ENCODE assay signal across 12 cellular contexts in the genomic region with DNA sequence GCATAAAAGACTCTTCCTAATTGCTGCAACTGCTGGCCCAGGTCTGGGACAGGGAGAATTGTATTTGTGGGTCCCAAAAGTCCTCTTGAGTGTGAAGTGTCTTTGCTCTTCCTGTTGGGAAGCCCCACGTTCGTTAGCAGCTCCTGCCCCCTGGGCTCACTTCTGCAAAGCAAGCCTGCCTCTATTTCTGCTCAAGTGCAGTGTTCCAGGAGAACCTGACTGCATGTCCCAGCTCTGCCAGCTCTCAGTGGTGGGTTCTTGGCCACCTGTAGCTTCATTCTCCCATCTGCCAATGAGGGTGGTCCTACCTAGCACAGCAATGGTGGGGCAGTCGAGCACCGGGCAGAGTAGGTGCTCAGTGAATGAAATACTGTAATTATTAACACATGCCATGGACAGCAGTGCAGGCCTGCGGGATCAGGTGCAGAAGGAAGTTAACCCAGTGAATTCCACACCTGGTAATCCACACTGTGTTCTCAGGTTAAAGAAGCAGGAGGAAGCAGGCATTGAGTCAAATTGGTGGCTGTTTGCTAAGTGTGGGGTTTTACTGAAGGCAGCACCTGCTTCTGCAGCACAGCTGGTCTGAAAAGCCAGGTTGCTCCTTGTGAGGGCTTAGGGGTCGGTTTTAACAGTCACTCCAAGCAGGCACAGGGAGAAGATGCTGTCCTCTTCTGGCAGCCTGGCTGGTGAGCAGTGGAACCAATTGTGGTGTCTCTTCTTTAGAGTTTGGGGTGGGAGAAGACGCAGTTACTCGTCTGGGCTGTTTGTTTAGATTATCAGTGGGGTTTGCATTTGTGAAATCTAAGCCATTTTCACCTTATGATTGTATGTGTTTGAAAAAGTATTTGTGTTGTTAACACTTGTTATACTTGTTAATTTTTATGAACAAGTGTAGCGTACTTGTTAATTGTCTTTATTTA. TPM values are rescaled to one million over a fixed set of nuclear protein-coding genes. Genes with fewer than 3 reads are reported as not detected.
DNase-seq lines count a peak whose midpoint lies in the region; ATAC-seq and TF ChIP-seq lines count a peak whose summit lies in the region.
"Had no signal": no experiment of that assay in that cellular context is flagged by ENCODE, and none has a peak within 500 bp of the region (broad histone marks: within the 10 kb centered on the region; RNA-seq: fewer than 3 reads in every experiment).

No MANE protein-coding gene starts in this region.

- H3K4me1 ChIP-seq in gastroesophageal sphincter (peaks cover 4 to 42% (median 4%) of the 10 kb centered on the region in 3 donors), stomach (peaks cover 30 to 49% (median 40%) of the 10 kb centered on the region in 4 donors)

- no peak overlapping the region for H3K4me3 Mint-ChIP-seq in activated CD8-positive, alpha-beta memory T cell treated with anti-CD3 and anti-CD28 coated beads, Interleukin-2, amount 10 ng/mL, durations not matched to agents 7 days and 5 days

- peak overlapping the region; percentile 73 for H3K27ac Mint-ChIP-seq in activated CD8-positive, alpha-beta memory T cell treated with anti-CD3 and anti-CD28 coated beads, Interleukin-2, amount 10 ng/mL, durations not matched to agents 7 days and 5 days

- peaks cover 39% of the 10 kb centered on the region for H3K36me3 Mint-ChIP-seq in activated CD8-positive, alpha-beta memory T cell treated with anti-CD3 and anti-CD28 coated beads, Interleukin-2, amount 10 ng/mL, durations not matched to agents 7 days and 5 days

- CTCF ChIA-PET in activated CD8-positive, alpha-beta memory T cell treated with anti-CD3 and anti-CD28 coated beads, Interleukin-2, amount 10 ng/mL, durations not matched to agents 7 days and 5 days (lab: Charles Lee) = interaction anchor here (9.9 to 10.7 kb wide), 2 partner anchors 12 to 36 kb away, joined by 145 to 193 read pairs; no protein-coding TSS in a partner anchor

- H3K4me3 ChIP-seq in gastroesophageal sphincter (no peak overlapping the region), stomach (peak overlapping the region; percentile 0 to 27 (median 9)), dorsolateral prefrontal cortex (no peak overlapping the region)
- H3K4me3 ChIP-seq: GM23248 had no signal

- TF ChIP-seq POLR2A in gastroesophageal sphincter (IDR thresholded peaks at IDR 0.05) (no peak), stomach (IDR thresholded peaks at IDR 0.05) (no peak)

- TF ChIP-seq CTCF in gastroesophageal sphincter (IDR thresholded peaks at IDR 0.05) = no peak
- TF ChIP-seq CTCF in stomach (IDR thresholded peaks at IDR 0.05) = no peak
- no peak for TF ChIP-seq CTCF in dorsolateral prefrontal cortex (IDR thresholded peaks at IDR 0.05 in 54 of 56, conservative IDR thresholded peaks at IDR 0.05 in 2 of 56; ENCODE audit: low read depth in 1 of 56, partially characterized antibody in 56 of 56)

- H3K27me3 ChIP-seq in gastroesophageal sphincter = no peaks in the 10 kb centered on the region
- no peaks in the 10 kb centered on the region for H3K27me3 ChIP-seq in stomach
- H3K27me3 ChIP-seq in dorsolateral prefrontal cortex = no peaks in the 10 kb centered on the region

- H3K4me1 Mint-ChIP-seq in activated CD8-positive, alpha-beta memory T cell treated with anti-CD3 and anti-CD28 coated beads, Interleukin-2, amount 10 ng/mL, durations not matched to agents 7 days and 5 days = peaks cover 51% of the 10 kb centered on the region

- DNase-seq in activated CD8-positive, alpha-beta memory T cell treated with anti-CD3 and anti-CD28 coated beads, Interleukin-2, amount 10 ng/mL, durations not matched to agents 7 days and 5 days = peak; percentile 40
- no peak for DNase-seq in activated CD8-positive, alpha-beta memory T cell treated with anti-CD3 and anti-CD28 coated beads, Interleukin-2, amount 50 U/mL, for 4 hours
- DNase-seq in NCI-H2196 treated with DMSO at 0.1 percent for 48 hours (lab: John Stamatoyannopoulos, UW; ENCODE audit: unreplicated experiment) (peak; percentile 52), stomach (peak; percentile 63), dorsolateral prefrontal cortex (no peak)
- DNase-seq: activated T-cell treated with anti-CD3 and anti-CD28 coated beads for 4 hours, NCI-H1092 treated with DMSO at 0.1 percent for 48 hours, SK-N-SH had no signal

- intact Hi-C loops in stomach (cut with DNase I; ENCODE audit: low total_unique reads) = no loop called here
- intact Hi-C loops in dorsolateral prefrontal cortex (cut with DNase I) = no loop called here

- H3K27me3 Mint-ChIP-seq in activated CD8-positive, alpha-beta memory T cell treated with anti-CD3 and anti-CD28 coated beads, Interleukin-2, amount 10 ng/mL, durations not matched to agents 7 days and 5 days = no peaks in the 10 kb centered on the region

- H3K36me3 ChIP-seq in gastroesophageal sphincter (no peaks in the 10 kb centered on the region), stomach (peaks cover 0 to 11% (median 2%) of the 10 kb centered on the region in 4 donors)

- H3K9me3 ChIP-seq in gastroesophageal sphincter = peaks cover 0 to 12% (median 0%) of the 10 kb centered on the region in 3 donors
- H3K9me3 ChIP-seq in stomach = peaks cover 0 to 7% (median 0%) of the 10 kb centered on the region in 4 donors
- H3K9me3 ChIP-seq: SK-N-SH had no signal

- no peak for ATAC-seq in activated CD8-positive, alpha-beta memory T cell treated with anti-CD3 and anti-CD28 coated beads, Interleukin-2, amount 10 ng/mL, durations not matched to agents 7 days and 5 days
- ATAC-seq in gastroesophageal sphincter (no peak), HG03457 (IDR thresholded peaks at IDR 0.05; ENCODE audit: unreplicated experiment) (no peak), GM18867 (IDR thresholded peaks at IDR 0.05; ENCODE audit: unreplicated experiment) (no peak)

- TF ChIP-seq EP300 in gastroesophageal sphincter (IDR thresholded peaks at IDR 0.05) (no peak), stomach (IDR thresholded peaks at IDR 0.05) (no peak)

- H3K9me3 Mint-ChIP-seq in activated CD8-positive, alpha-beta memory T cell treated with anti-CD3 and anti-CD28 coated beads, Interleukin-2, amount 10 ng/mL, durations not matched to agents 7 days and 5 days (ENCODE audit: low read depth) = peaks cover 13% of the 10 kb centered on the region

- WGBS in gastroesophageal sphincter (ENCODE audit: low coverage in 1 of 2), 2 donors = 75 to 83% methylated on average over 2 to 4 of the region's 9 CpGs
- 25 to 55% (median 36%) methylated on average over 9 of the region's 9 CpGs for WGBS in stomach, 5 donors

- H3K27ac ChIP-seq in gastroesophageal sphincter (peak overlapping the region in 3 of 4 donors; percentile 43 to 71 (median 70)), stomach (peak overlapping the region; percentile 87 to 94 (median 90)), dorsolateral prefrontal cortex (peak overlapping the region in 1 of 59 donors; percentile 4)
- H3K27ac ChIP-seq: GM23248 had no signal

RNA-seq across cellular contexts. Expression of a gene that starts 54.3 kb away (rescaled TPM):
- total RNA-seq in activated CD8-positive, alpha-beta memory T cell treated with anti-CD3 and anti-CD28 coated beads, Interleukin-2, amount 10 ng/mL, durations not matched to agents 7 days and 5 days = 10 to 100 TPM; 42.3 to 92.4 TPM
- total RNA-seq in gastroesophageal sphincter (10 to 100 TPM in 3 of 4 donors, 1 to 10 TPM in 1; 9.1 to 21.9 (median 17.8) TPM), stomach (100 to 1,000 TPM; 191 to 471 (median 216) TPM), dorsolateral prefrontal cortex (10 to 100 TPM; 26.8 to 76.7 (median 50.5) TPM)
- 10 to 100 TPM; 21.9 to 85.4 (median 25.2) TPM for polyA plus RNA-seq in stomach

Comparison
In these comparisons a context has a peak if more than half of its experiments do, and no peak if none do; other contexts are left out.
1. DNase-seq: peak in activated CD8-positive, alpha-beta memory T cell treated with anti-CD3 and anti-CD28 coated beads, Interleukin-2, amount 10 ng/mL, durations not matched to agents 7 days and 5 days (single experiment), NCI-H2196 treated with DMSO at 0.1 percent for 48 hours (single experiment) and stomach (single experiment); none in activated CD8-positive, alpha-beta memory T cell treated with anti-CD3 and anti-CD28 coated beads, Interleukin-2, amount 50 U/mL, for 4 hours (single experiment) and dorsolateral prefrontal cortex (0 of 10).
2. H3K4me3 ChIP-seq: peak in stomach (4 of 4); none in gastroesophageal sphincter (0 of 2) and dorsolateral prefrontal cortex (0 of 59).